ENCODE assay signal across 8 cellular contexts in the genomic region with DNA sequence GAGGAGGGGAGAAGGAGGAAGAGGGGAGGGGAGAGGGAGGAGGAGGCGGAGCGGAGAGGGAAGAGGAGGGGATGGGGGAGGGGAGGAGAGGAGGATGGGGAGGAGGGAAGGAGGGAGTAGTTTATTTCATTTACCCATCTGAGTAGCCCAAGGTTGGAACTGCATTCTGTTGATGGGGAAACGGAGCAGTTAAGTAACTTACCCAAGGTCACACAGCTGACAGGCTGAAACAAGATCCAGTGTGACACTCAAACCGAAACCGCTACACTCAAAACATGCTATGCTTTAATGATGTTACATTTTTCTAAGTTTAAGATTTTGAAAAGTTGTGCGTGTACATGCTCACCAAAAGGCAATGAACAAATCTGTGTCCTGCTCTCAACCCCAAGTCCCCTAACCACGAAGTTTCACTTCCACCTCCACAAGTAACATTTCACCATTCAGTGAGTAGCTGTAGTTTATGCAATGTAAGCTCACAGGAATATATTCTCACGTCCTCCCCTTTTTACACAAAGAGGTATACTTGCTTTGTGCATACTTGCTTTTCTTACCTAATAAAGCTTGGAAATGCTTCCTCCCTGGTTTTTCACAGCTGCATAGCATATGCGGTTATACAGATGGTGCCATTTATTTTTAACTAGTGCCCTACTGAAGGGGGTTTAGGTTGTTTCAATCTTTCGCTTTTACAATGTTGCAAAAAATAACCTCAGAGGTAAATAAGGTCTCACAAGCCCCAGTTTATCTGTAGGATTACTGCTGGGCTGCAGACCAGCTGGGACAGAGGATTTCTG.
DNase-seq lines count a peak whose midpoint lies in the region; ATAC-seq, FAIRE-seq and TF ChIP-seq lines count a peak whose summit lies in the region.

No MANE protein-coding gene starts in this region.

- TF ChIP-seq POLR2A in GM12892 (IDR thresholded peaks at IDR 0.05; ENCODE audit: low read depth, low read length), result no peak
- TF ChIP-seq POLR2A in spleen (IDR thresholded peaks at IDR 0.05), result no peak

- peak overlapping the region; percentile 12 for H3K9ac ChIP-seq in adipocyte (ENCODE audit: low read length)

- H3K36me3 ChIP-seq in adipocyte (ENCODE audit: control insufficient read depth, insufficient read depth, low read length, severe bottlenecking) (no peaks in the 10 kb centered on the region), spleen (no peaks in the 10 kb centered on the region)

- 23 to 37% (median 31%) methylated on average over 10 of the region's 10 CpGs for WGBS in spleen, 5 donors

- FAIRE-seq in GM12892 (lab: Jason Lieb, UNC), result peak; percentile 99

- intact Hi-C loops in spleen (cut with DNase I; ENCODE audit: low total_unique reads), result no loop called here

- in situ Hi-C loops in KBM-7 (cut with MboI; ENCODE audit: low pct_unique_long_range_greater_than_20kb, low sequenced_read_pairs), result no loop called here

- H3K4me3 ChIP-seq in adipocyte (ENCODE audit: low read length), result peak overlapping the region; percentile 66
- peak overlapping the region in 3 of 8 donors; percentile 6 to 60 (median 34) for H3K4me3 ChIP-seq in spleen

- ATAC-seq in GM21528 (IDR thresholded peaks at IDR 0.05; ENCODE audit: low FRiP score, unreplicated experiment), result peak; percentile 89

- H3K27me3 ChIP-seq in adipocyte (replicated peaks; ENCODE audit: control insufficient read depth, insufficient read depth, low read length) (no peaks in the 10 kb centered on the region), spleen (replicated peaks in 1 of 7) (peaks cover 0 to 5% (median 0%) of the 10 kb centered on the region in 7 donors)

- H3K4me1 ChIP-seq in adipocyte (ENCODE audit: control insufficient read depth, insufficient read depth, low read length) (peaks cover 13% of the 10 kb centered on the region), spleen (peaks cover 0 to 17% (median 11%) of the 10 kb centered on the region in 6 donors)

- peak overlapping the region in 7 of 8 donors; percentile 15 to 86 (median 71) for H3K27ac ChIP-seq in spleen

- H3K9me3 ChIP-seq in adipocyte (ENCODE audit: control insufficient read depth, low read length) (no peaks in the 10 kb centered on the region), spleen (no peaks in the 10 kb centered on the region)

- DNase-seq in GM12892 (ENCODE audit: insufficient read length), result no peak
- DNase-seq in KBM-7, result peak; percentile 15
- DNase-seq in adipocyte (ENCODE audit: low read depth), result peak; percentile 24
- no peak for DNase-seq in spleen
- DNase-seq in Kasumi-1 (lab: John Stamatoyannopoulos, UW), result no peak
- no peak for DNase-seq in amniotic stem cell (lab: John Stamatoyannopoulos, UW)
- no peak for DNase-seq in H4 (ENCODE audit: low spot score)

- TF ChIP-seq CTCF in spleen (IDR thresholded peaks at IDR 0.05 in 8 of 11, conservative IDR thresholded peaks at IDR 0.05 in 3 of 11), result no peak

Comparison
In these comparisons a context has a peak if more than half of its experiments do, and no peak if none do; other contexts are left out.
1. DNase-seq: peak in KBM-7 (single experiment) and adipocyte (single experiment); none in GM12892 (single experiment), spleen (single experiment), Kasumi-1 (0 of 2), amniotic stem cell (single experiment) and H4 (single experiment).